ENCODE assay signal across 21 cellular contexts in the genomic region with DNA sequence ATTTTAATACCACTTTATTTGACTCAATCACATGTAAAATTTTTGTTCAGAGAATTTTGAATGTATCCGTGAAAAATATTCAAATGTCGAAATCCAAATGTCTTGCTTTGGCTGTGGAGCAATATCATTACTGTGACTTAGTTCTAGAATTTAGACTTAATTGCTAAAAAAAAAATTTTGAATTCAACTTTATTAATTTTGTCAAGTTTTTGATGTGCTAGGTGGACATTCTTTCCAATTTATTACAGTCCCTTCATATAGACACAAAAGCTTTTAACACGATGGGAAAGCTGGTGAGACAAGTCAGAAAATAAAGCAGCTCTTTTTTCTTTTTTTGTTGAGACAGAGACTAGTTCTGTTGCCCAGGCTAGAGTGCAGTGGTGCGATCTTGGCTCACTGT.
"Had no signal": no experiment of that assay in that cellular context is flagged by ENCODE, and none has a peak within 500 bp of the region (broad histone marks: within the 10 kb centered on the region; RNA-seq: fewer than 3 reads in every experiment).

No MANE protein-coding gene starts in this region.

- H3K36me3 Mint-ChIP-seq: activated naive CD4-positive, alpha-beta T cell treated with anti-CD3 and anti-CD28 coated beads, Interleukin-2, amount 50 U/mL, for 24 hours; naive B cell had no signal

- H3K4me1 Mint-ChIP-seq: activated naive CD4-positive, alpha-beta T cell treated with anti-CD3 and anti-CD28 coated beads, Interleukin-2, amount 50 U/mL, for 24 hours; naive B cell had no signal

- H3K36me3 ChIP-seq: heart right ventricle, left lung, prostate gland, right lobe of liver had no signal

- H3K27ac Mint-ChIP-seq: activated CD4-positive, alpha-beta T cell treated with anti-CD3 and anti-CD28 coated beads, Interleukin-2, amount 10 ng/mL, durations not matched to agents 7 days and 5 days; activated naive CD4-positive, alpha-beta T cell treated with anti-CD3 and anti-CD28 coated beads, Interleukin-2, amount 50 U/mL, for 24 hours; T-helper 1 cell treated with Interleukin-12 subunit alpha and Interleukin-12 subunit beta and Interleukin-4 antibody, amounts not matched to agents 30 μg/mL and 1 μg/mL, for 36 hours had no signal

- H3K4me2 ChIP-seq: smooth muscle cell had no signal

- H3K4me3 ChIP-seq: heart right ventricle, left lung, prostate gland, right lobe of liver, smooth muscle cell had no signal

- H3K27ac ChIP-seq: foreskin keratinocyte, left lung, right lobe of liver had no signal

- DNase-seq: activated CD4-positive, alpha-beta T cell treated with anti-CD3 and anti-CD28 coated beads, Interleukin-2, amount 10 ng/mL, durations not matched to agents 7 days and 5 days; activated CD8-positive, alpha-beta memory T cell treated with anti-CD3 and anti-CD28 coated beads, Interleukin-2, amount 50 U/mL, for 48 hours; activated effector memory CD4-positive, alpha-beta T cell treated with anti-CD3 and anti-CD28 coated beads, Interleukin-2, amount 50 U/mL, for 16 hours; activated T-cell treated with anti-CD3 and anti-CD28 coated beads, Interleukin-2, amount 50 U/mL, for 48 hours; cerebellar nuclear complex; cortex of kidney; effector CD4-positive, alpha-beta T cell; foreskin keratinocyte; heart right ventricle; left lung; mammary epithelial cell; naive B cell; right lobe of liver; stimulated activated CD4-positive, alpha-beta T cell treated with anti-CD3 and anti-CD28 coated beads, Interleukin-4, amount 100 ng/mL, for 1 hour had no signal

- FAIRE-seq: bronchial epithelial cell, urothelium cell line had no signal

- ATAC-seq: activated CD4-positive, CD25-positive, alpha-beta regulatory T cell treated with anti-CD3 and anti-CD28 coated beads, Interleukin-2, amount 50 U/mL, for 24 hours; foreskin keratinocyte; heart right ventricle; left lung; right lobe of liver had no signal

- H3K9me3 ChIP-seq: heart right ventricle, left lung, prostate gland, right lobe of liver had no signal

- H3K4me3 Mint-ChIP-seq: activated CD4-positive, alpha-beta T cell treated with anti-CD3 and anti-CD28 coated beads, Interleukin-2, amount 10 ng/mL, durations not matched to agents 7 days and 5 days; activated naive CD4-positive, alpha-beta T cell treated with anti-CD3 and anti-CD28 coated beads, Interleukin-2, amount 50 U/mL, for 24 hours; naive B cell; T-helper 1 cell treated with Interleukin-12 subunit alpha and Interleukin-12 subunit beta and Interleukin-4 antibody, amounts not matched to agents 30 μg/mL and 1 μg/mL, for 36 hours had no signal

- H3K27me3 Mint-ChIP-seq: activated naive CD4-positive, alpha-beta T cell treated with anti-CD3 and anti-CD28 coated beads, Interleukin-2, amount 50 U/mL, for 24 hours had no signal

- H3K27me3 ChIP-seq: foreskin keratinocyte, heart right ventricle, left lung, right lobe of liver had no signal

- H3K9me3 Mint-ChIP-seq: activated CD4-positive, alpha-beta T cell treated with anti-CD3 and anti-CD28 coated beads, Interleukin-2, amount 10 ng/mL, durations not matched to agents 7 days and 5 days; activated naive CD4-positive, alpha-beta T cell treated with anti-CD3 and anti-CD28 coated beads, Interleukin-2, amount 50 U/mL, for 24 hours; naive B cell; T-helper 1 cell treated with Interleukin-12 subunit alpha and Interleukin-12 subunit beta and Interleukin-4 antibody, amounts not matched to agents 30 μg/mL and 1 μg/mL, for 36 hours had no signal
